8 cellular contexts compared by ENCODE assay signal in genomic region chr7:7641129-7641663, GRCh38. TPM values are rescaled to one million over a fixed set of nuclear protein-coding genes. Genes with fewer than 3 reads are reported as not detected.
DNase-seq lines count a peak whose midpoint lies in the region; ATAC-seq and FAIRE-seq lines count a peak whose summit lies in the region.

No MANE protein-coding gene starts in this region.

- peak; percentile 1 for ATAC-seq in GM19463 (IDR thresholded peaks at IDR 0.05; ENCODE audit: unreplicated experiment)
- ATAC-seq in stimulated activated memory B cell treated with anti-CD40 and anti-IgM and Interleukin-4, amounts not matched to agents 10 μg/mL and 1 μg/mL and 100 μg/mL, for 72 hours, result no peak

- H3K36me3 ChIP-seq in HUES48 (ENCODE audit: control insufficient read depth, insufficient read depth, low read length), result peaks cover 19% of the 10 kb centered on the region
- H3K36me3 ChIP-seq in iPS-20b (ENCODE audit: insufficient read depth, low read depth, low read length), result peaks cover 20% of the 10 kb centered on the region; the same call in 1 of the 2 replicates

- peak overlapping the region; percentile 100 for H3K27ac Mint-ChIP-seq in activated naive CD8-positive, alpha-beta T cell treated with anti-CD3 and anti-CD28 coated beads for 36 hours
- H3K27ac Mint-ChIP-seq in stimulated activated memory B cell treated with anti-CD40 and anti-IgM and Interleukin-4, amounts not matched to agents 10 μg/mL and 1 μg/mL and 100 μg/mL, for 72 hours, result peak overlapping the region; percentile 98

- H3K9ac ChIP-seq in HUES48 (ENCODE audit: low read depth, low read length), result peak overlapping the region; percentile 80
- H3K9ac ChIP-seq in iPS-20b (ENCODE audit: low read depth, low read length), result peak overlapping the region; percentile 88

- H3K4me1 Mint-ChIP-seq in activated naive CD8-positive, alpha-beta T cell treated with anti-CD3 and anti-CD28 coated beads for 36 hours, result peaks cover 29% of the 10 kb centered on the region
- peaks cover 50% of the 10 kb centered on the region for H3K4me1 Mint-ChIP-seq in stimulated activated memory B cell treated with anti-CD40 and anti-IgM and Interleukin-4, amounts not matched to agents 10 μg/mL and 1 μg/mL and 100 μg/mL, for 72 hours

- H3K36me3 Mint-ChIP-seq in activated naive CD8-positive, alpha-beta T cell treated with anti-CD3 and anti-CD28 coated beads for 36 hours, result peaks cover 52% of the 10 kb centered on the region
- H3K36me3 Mint-ChIP-seq in stimulated activated memory B cell treated with anti-CD40 and anti-IgM and Interleukin-4, amounts not matched to agents 10 μg/mL and 1 μg/mL and 100 μg/mL, for 72 hours, result peaks cover 29% of the 10 kb centered on the region

- H3K4me1 ChIP-seq in HUES48 (ENCODE audit: control insufficient read depth, insufficient read depth, low read length) (peaks cover 17% of the 10 kb centered on the region), iPS-20b (ENCODE audit: insufficient read depth, low read length) (peaks cover 9% of the 10 kb centered on the region; the same call in 1 of the 2 replicates)

- peak; percentile 61 for DNase-seq in DMS53 treated with DMSO at 0.1 percent for 48 hours (lab: John Stamatoyannopoulos, UW; ENCODE audit: unreplicated experiment)
- DNase-seq in activated naive CD8-positive, alpha-beta T cell treated with anti-CD3 and anti-CD28 coated beads for 36 hours, result no peak
- DNase-seq in GM19239 (ENCODE audit: insufficient read length, low spot score), result no peak
- DNase-seq in cerebellum (ENCODE audit: low spot score), result no peak

- no peaks in the 10 kb centered on the region for H3K9me3 ChIP-seq in HUES48 (ENCODE audit: control insufficient read depth, insufficient read depth, low read length)
- H3K9me3 ChIP-seq in iPS-20b (ENCODE audit: insufficient read depth, low read depth, low read length), result no peaks in the 10 kb centered on the region

- H3K27me3 ChIP-seq in HUES48 (ENCODE audit: control insufficient read depth, insufficient read depth, low read length) (no peaks in the 10 kb centered on the region), iPS-20b (ENCODE audit: insufficient read depth, low read length) (no peaks in the 10 kb centered on the region)

- peaks cover 3% of the 10 kb centered on the region for H3K9me3 Mint-ChIP-seq in activated naive CD8-positive, alpha-beta T cell treated with anti-CD3 and anti-CD28 coated beads for 36 hours
- H3K9me3 Mint-ChIP-seq in stimulated activated memory B cell treated with anti-CD40 and anti-IgM and Interleukin-4, amounts not matched to agents 10 μg/mL and 1 μg/mL and 100 μg/mL, for 72 hours, result no peaks in the 10 kb centered on the region

- H3K4me3 ChIP-seq in HUES48 (ENCODE audit: low read depth, low read length) (peak overlapping the region; percentile 95), iPS-20b (ENCODE audit: low read length) (peak overlapping the region; percentile 90)

- FAIRE-seq in GM19239 (lab: Jason Lieb, UNC), result no peak

- H3K4me3 Mint-ChIP-seq in activated naive CD8-positive, alpha-beta T cell treated with anti-CD3 and anti-CD28 coated beads for 36 hours, result peak overlapping the region; percentile 95
- H3K4me3 Mint-ChIP-seq in stimulated activated memory B cell treated with anti-CD40 and anti-IgM and Interleukin-4, amounts not matched to agents 10 μg/mL and 1 μg/mL and 100 μg/mL, for 72 hours, result peak overlapping the region; percentile 80

- no peaks in the 10 kb centered on the region for H3K27me3 Mint-ChIP-seq in activated naive CD8-positive, alpha-beta T cell treated with anti-CD3 and anti-CD28 coated beads for 36 hours
- no peaks in the 10 kb centered on the region for H3K27me3 Mint-ChIP-seq in stimulated activated memory B cell treated with anti-CD40 and anti-IgM and Interleukin-4, amounts not matched to agents 10 μg/mL and 1 μg/mL and 100 μg/mL, for 72 hours

- H3K27ac ChIP-seq in HUES48 (ENCODE audit: low read depth, low read length) (peak overlapping the region; percentile 88), iPS-20b (ENCODE audit: low read length) (peak overlapping the region; percentile 9)

RNA-seq across cellular contexts. Expression of gene UMAD1, which starts 0.6 kb away (rescaled TPM):
- 10 to 100 TPM; 13.2 to 13.7 TPM for total RNA-seq in activated naive CD8-positive, alpha-beta T cell treated with anti-CD3 and anti-CD28 coated beads for 36 hours
- 11.5 TPM for total RNA-seq in cerebellum
